In the genomic region with DNA sequence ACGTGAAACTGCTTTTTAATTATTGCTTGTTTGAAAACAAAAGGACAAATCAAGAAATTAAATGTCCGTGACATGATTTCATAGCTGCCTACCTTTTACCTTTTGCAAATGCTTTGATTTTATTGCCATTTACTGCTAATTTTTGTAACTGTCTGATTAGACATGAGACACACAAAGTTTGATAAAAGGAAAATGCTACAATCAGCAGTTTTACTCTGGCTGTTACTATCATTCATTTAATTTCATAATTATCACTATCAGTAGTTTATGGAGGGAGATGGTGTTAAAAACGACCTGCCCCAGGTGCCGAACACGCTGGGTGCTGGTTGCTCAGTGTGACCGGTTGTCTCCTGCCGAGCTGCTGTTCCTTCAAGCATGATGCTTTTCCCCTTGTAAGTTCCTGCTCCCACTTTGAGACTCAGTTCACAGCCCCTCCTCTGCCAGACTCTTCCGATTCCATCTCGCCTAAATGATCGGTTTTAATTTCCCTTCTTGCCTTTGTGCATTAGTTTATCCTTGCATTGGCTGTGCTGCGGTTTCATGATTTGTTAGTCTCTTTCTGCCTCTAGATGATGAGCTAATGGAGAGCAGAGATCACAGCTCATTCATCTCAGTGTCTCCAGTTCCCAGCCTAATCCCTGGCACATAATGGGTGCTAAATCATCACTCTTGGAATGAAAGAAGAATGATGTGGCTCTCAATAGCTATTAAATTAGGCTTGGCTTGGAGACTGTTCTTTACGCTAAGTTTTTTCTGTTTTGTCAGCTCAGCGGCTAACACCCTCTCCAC, we compare ENCODE assay signal across 37 cellular contexts.
A peak's percentile ranks its signal among the peaks of the same experiment; 100 is the strongest.
DNase-seq lines count a peak whose midpoint lies in the region; ATAC-seq, FAIRE-seq and TF ChIP-seq lines count a peak whose summit lies in the region.
"Had no signal": no experiment of that assay in that cellular context is flagged by ENCODE, and none has a peak within 500 bp of the region (broad histone marks: within the 10 kb centered on the region; RNA-seq: fewer than 3 reads in every experiment).

No MANE protein-coding gene starts in this region.

- no peaks in the 10 kb centered on the region for H3K9me3 ChIP-seq in SK-N-SH
- H3K9me3 ChIP-seq in small intestine (ENCODE audit: control insufficient read depth, low read depth) = no peaks in the 10 kb centered on the region
- H3K9me3 ChIP-seq: esophagus squamous epithelium, gastroesophageal sphincter, lower lobe of right lung, suprapubic skin, upper lobe of right lung had no signal

- no peaks in the 10 kb centered on the region for H3K27me3 ChIP-seq in SK-N-SH (ENCODE audit: insufficient read depth)
- no peaks in the 10 kb centered on the region for H3K27me3 ChIP-seq in small intestine (ENCODE audit: control insufficient read depth in 2 of 2, insufficient read depth in 2 of 2, low read length in 2 of 2)
- H3K27me3 ChIP-seq: esophagus squamous epithelium, gastroesophageal sphincter, suprapubic skin, upper lobe of right lung had no signal

- H3K4me2 ChIP-seq in SK-N-SH = no peak overlapping the region

- no peaks in the 10 kb centered on the region for H3K36me3 ChIP-seq in SK-N-SH (replicated peaks in 1 of 2; ENCODE audit: control insufficient read depth in 1 of 2, insufficient read depth in 2 of 2, low read length in 1 of 2)
- no peaks in the 10 kb centered on the region for H3K36me3 ChIP-seq in small intestine (ENCODE audit: control insufficient read depth in 2 of 2, insufficient read depth in 2 of 2, low read length in 2 of 2)
- H3K36me3 ChIP-seq: esophagus squamous epithelium, lower lobe of right lung, suprapubic skin, upper lobe of right lung had no signal

- 67% methylated on average over 13 of the region's 13 CpGs for WGBS in SK-N-SH (ENCODE audit: low lambda C conversion rate)
- WGBS in small intestine, 3 donors = 70 to 82% (median 80%) methylated on average over 13 of the region's 13 CpGs

- no peaks in the 10 kb centered on the region for H3K79me2 ChIP-seq in SK-N-SH (ENCODE audit: insufficient read depth)

- no peak for TF ChIP-seq CTCF in SK-N-SH (IDR thresholded peaks at IDR 0.05)
- no peak for TF ChIP-seq CTCF in fibroblast of mammary gland (conservative IDR thresholded peaks at IDR 0.05; ENCODE audit: control insufficient read depth, insufficient read depth, low read depth, low read length)

- no peaks in the 10 kb centered on the region for H3F3A ChIP-seq in SK-N-SH (replicated peaks; ENCODE audit: insufficient read depth)

- peaks cover 6% of the 10 kb centered on the region for H3K36me3 Mint-ChIP-seq in T-cell

- FAIRE-seq in RCC 7860 (lab: Jason Lieb, UNC) (peak; percentile 59), small intestine (lab: Jason Lieb, UNC) (no peak)
- FAIRE-seq: endometrium, GM18507, TTC549 had no signal

- CTCF ChIA-PET in SK-N-SH (lab: Yijun Ruan, JAX) = interaction anchor here (2.3 kb wide), 1 partner anchor 88 kb away, joined by 6 read pairs; no protein-coding TSS in a partner anchor
- CTCF ChIA-PET in T-cell (lab: Charles Lee) = interaction anchor here (1.0 to 1.2 kb wide), 2 partner anchors 90 to 111 kb away, joined by 3 read pairs; partner anchors contain the start of gene PFKFB3 (in 1 of the 2)

- no peak overlapping the region for H3K27ac Mint-ChIP-seq in T-cell
- H3K27ac Mint-ChIP-seq: activated naive CD8-positive, alpha-beta T cell treated with anti-CD3 and anti-CD28 coated beads, Interleukin-2, amount 10 ng/mL, durations not matched to agents 7 days and 5 days; activated T-cell treated with anti-CD3 and anti-CD28 coated beads, Interleukin-2, amount 50 U/mL, for 24 hours; B cell; CD4-positive, alpha-beta memory T cell; dendritic cell treated with granulocyte-macrophage colony-stimulating factor and Interleukin-4, amounts not matched to agents 40 ng/mL and 50 ng/mL, for 4 days; T-helper 1 cell treated with Interleukin-12 subunit alpha and Interleukin-12 subunit beta and Interleukin-4 antibody, amounts not matched to agents 30 μg/mL and 1 μg/mL, for 36 hours had no signal

- no peaks in the 10 kb centered on the region for H3K4me1 Mint-ChIP-seq in T-cell
- H3K4me1 Mint-ChIP-seq: CD4-positive, alpha-beta memory T cell; central memory CD8-positive, alpha-beta T cell had no signal

- H4K20me1 ChIP-seq in SK-N-SH (ENCODE audit: insufficient read depth) = no peaks in the 10 kb centered on the region

- no peaks in the 10 kb centered on the region for H3K9me3 Mint-ChIP-seq in T-cell
- H3K9me3 Mint-ChIP-seq: activated T-cell treated with anti-CD3 and anti-CD28 coated beads, Interleukin-2, amount 50 U/mL, for 24 hours; CD4-positive, alpha-beta memory T cell; central memory CD8-positive, alpha-beta T cell; dendritic cell treated with granulocyte-macrophage colony-stimulating factor and Interleukin-4, amounts not matched to agents 40 ng/mL and 50 ng/mL, for 4 days; T-helper 1 cell treated with Interleukin-12 subunit alpha and Interleukin-12 subunit beta and Interleukin-4 antibody, amounts not matched to agents 30 μg/mL and 1 μg/mL, for 36 hours had no signal

- no peaks in the 10 kb centered on the region for H3K9me2 ChIP-seq in SK-N-SH

- DNase-seq in SK-N-SH (no peak), RCC 7860 (ENCODE audit: low spot score) (peak; percentile 29), fibroblast of mammary gland (ENCODE audit: low read depth) (peak; percentile 53), small intestine (no peak), T-cell (no peak), activated gamma-delta T cell (lab: John Stamatoyannopoulos, UW) (no peak)
- DNase-seq: 8988T; activated CD4-positive, CD25-positive, alpha-beta regulatory T cell; activated gamma-delta T cell treated with Interleukin-2 at 50 U/mL for 16 hours; activated naive CD8-positive, alpha-beta T cell treated with anti-CD3 and anti-CD28 coated beads, Interleukin-2, amount 10 ng/mL, durations not matched to agents 7 days and 5 days; activated T-cell treated with anti-CD3 and anti-CD28 coated beads, Interleukin-2, amount 50 U/mL, for 24 hours; CD4-positive, alpha-beta memory T cell; esophagus squamous epithelium; H7; Karpas-422; kidney glomerular epithelial cell; lower lobe of right lung; midbrain; naive thymus-derived CD4-positive, alpha-beta T cell; NCI-H446 treated with DMSO at 0.1 percent for 48 hours; NCI-H774; occipital lobe; OCI-M1; stimulated activated naive CD4-positive, alpha-beta T cell treated with Interleukin-2 at 50 U/mL for 16 hours; upper lobe of right lung had no signal

- no peak overlapping the region for H3K4me3 ChIP-seq in SK-N-SH (ENCODE audit: low read depth in 2 of 2, low read length in 1 of 2)
- no peak overlapping the region for H3K4me3 ChIP-seq in fibroblast of mammary gland (ENCODE audit: control insufficient read depth, low read depth, low read length)
- H3K4me3 ChIP-seq in small intestine (ENCODE audit: low read depth in 1 of 2, low read length in 2 of 2) = no peak overlapping the region
- H3K4me3 ChIP-seq: esophagus squamous epithelium, gastroesophageal sphincter, lower lobe of right lung, skin epidermis, suprapubic skin, upper lobe of right lung had no signal

- H3K4me1 ChIP-seq in SK-N-SH (ENCODE audit: control insufficient read depth in 1 of 2, insufficient read depth in 2 of 2, low read depth in 1 of 2, low read length in 1 of 2) = no peaks in the 10 kb centered on the region
- peaks cover 3 to 4% of the 10 kb centered on the region in 2 donors for H3K4me1 ChIP-seq in small intestine (ENCODE audit: control insufficient read depth in 2 of 2, insufficient read depth in 1 of 2, low read depth in 1 of 2, low read length in 1 of 2)
- H3K4me1 ChIP-seq: gastroesophageal sphincter, lower lobe of right lung, upper lobe of right lung had no signal

- H3K27ac ChIP-seq in SK-N-SH (ENCODE audit: low read depth in 2 of 2, low read length in 1 of 2) = no peak overlapping the region
- peak overlapping the region; percentile 28 to 29 for H3K27ac ChIP-seq in small intestine (ENCODE audit: low read depth in 1 of 2, low read length in 1 of 2)
- H3K27ac ChIP-seq: gastroesophageal sphincter, lower lobe of right lung, skin epidermis, suprapubic skin, upper lobe of right lung had no signal

- TF ChIP-seq RAD21 in SK-N-SH (IDR thresholded peaks at IDR 0.05; ENCODE audit: low read length) = no peak

- POLR2A ChIA-PET in SK-N-SH (lab: Yijun Ruan, JAX) = no interaction called here
- POLR2A ChIA-PET in T-cell (lab: Charles Lee) = no interaction called here

- no peak overlapping the region for H3K9ac ChIP-seq in SK-N-SH

- TF ChIP-seq EP300 in SK-N-SH (IDR thresholded peaks at IDR 0.05; ENCODE audit: borderline replicate concordance in 1 of 2, low read depth in 1 of 2, low read length in 1 of 2) = no peak

- ATAC-seq in SK-N-SH treated with all-trans-retinoic acid at 6 μM for 48 hours (no peak; the same call in 2 of the 3 replicates), T-cell (replicated peaks in 1 of 4) (no peak), GM21390 (IDR thresholded peaks at IDR 0.05; ENCODE audit: unreplicated experiment) (no peak)
- ATAC-seq: gastroesophageal sphincter; naive thymus-derived CD4-positive, alpha-beta T cell; upper lobe of right lung had no signal

- no peaks in the 10 kb centered on the region for H3K27me3 Mint-ChIP-seq in T-cell
- H3K27me3 Mint-ChIP-seq: activated naive CD8-positive, alpha-beta T cell treated with anti-CD3 and anti-CD28 coated beads, Interleukin-2, amount 10 ng/mL, durations not matched to agents 7 days and 5 days; activated T-cell treated with anti-CD3 and anti-CD28 coated beads, Interleukin-2, amount 50 U/mL, for 24 hours; B cell; CD4-positive, alpha-beta memory T cell; central memory CD8-positive, alpha-beta T cell; naive thymus-derived CD4-positive, alpha-beta T cell had no signal

- no peak overlapping the region for H3K4me3 Mint-ChIP-seq in T-cell
- H3K4me3 Mint-ChIP-seq: activated naive CD8-positive, alpha-beta T cell treated with anti-CD3 and anti-CD28 coated beads, Interleukin-2, amount 10 ng/mL, durations not matched to agents 7 days and 5 days; activated T-cell treated with anti-CD3 and anti-CD28 coated beads, Interleukin-2, amount 50 U/mL, for 24 hours; B cell; CD4-positive, alpha-beta memory T cell; central memory CD8-positive, alpha-beta T cell; dendritic cell treated with granulocyte-macrophage colony-stimulating factor and Interleukin-4, amounts not matched to agents 40 ng/mL and 50 ng/mL, for 4 days; naive thymus-derived CD4-positive, alpha-beta T cell; T-helper 1 cell treated with Interleukin-12 subunit alpha and Interleukin-12 subunit beta and Interleukin-4 antibody, amounts not matched to agents 30 μg/mL and 1 μg/mL, for 36 hours had no signal

- H2AFZ ChIP-seq in SK-N-SH (ENCODE audit: low read depth) = 0 out of 2 replicates have a peak overlapping the region, but pooled peaks have one; percentile 2

TF ChIP-seq in SK-N-SH, 30 proteins besides CTCF, POLR2A, EP300 and RAD21 (continues in another document):
- TF ChIP-seq FOXM1 (IDR thresholded peaks at IDR 0.05; ENCODE audit: low read depth) (no peak), MXI1 (IDR thresholded peaks at IDR 0.05; ENCODE audit: low read depth, low read length) (no peak), CHD2 (IDR thresholded peaks at IDR 0.05; ENCODE audit: low read length, partially characterized antibody) (no peak), RFX5 (IDR thresholded peaks at IDR 0.05; ENCODE audit: low read length) (no peak)

TF ChIP-seq in SK-N-SH treated with all-trans-retinoic acid at 6 μM for 48 hours, 23 proteins besides CTCF, POLR2A, EP300 and RAD21 (continues in another document):
- no peak for TF ChIP-seq ISL1 (CRISPR knock-in tag; IDR thresholded peaks at IDR 0.05)
- no peak for TF ChIP-seq RARB (CRISPR knock-in tag; IDR thresholded peaks at IDR 0.05)

Comparison
In these comparisons a context has a peak if more than half of its experiments do, and no peak if none do; other contexts are left out.
1. DNase-seq: peak in RCC 7860 (single experiment) and fibroblast of mammary gland (single experiment); none in SK-N-SH (single experiment), small intestine (single experiment), T-cell (0 of 34) and activated gamma-delta T cell (single experiment).
2. H3K27ac ChIP-seq: peak in small intestine (2 of 2); none in SK-N-SH (0 of 2).